ENCODE assay signal across 34 cellular contexts in genomic region chr17:48776602-48777001, GRCh38. TPM values are rescaled to one million over a fixed set of nuclear protein-coding genes. Genes with fewer than 3 reads are reported as not detected.
"Had no signal": no experiment of that assay in that cellular context is flagged by ENCODE, and none has a peak within 500 bp of the region (broad histone marks: within the 10 kb centered on the region; RNA-seq: fewer than 3 reads in every experiment).

No MANE protein-coding gene starts in this region.

- H3K9me3 Mint-ChIP-seq: activated CD4-positive, alpha-beta memory T cell treated with anti-CD3 and anti-CD28 coated beads for 36 hours; activated CD4-positive, alpha-beta T cell treated with anti-CD3 and anti-CD28 coated beads, Interleukin-2, amount 10 ng/mL, durations not matched to agents 24 days and 14 days; activated naive CD4-positive, alpha-beta T cell treated with anti-CD3 and anti-CD28 coated beads, Interleukin-2, amount 50 U/mL, for 24 hours; activated naive CD8-positive, alpha-beta T cell treated with anti-CD3 and anti-CD28 coated beads for 36 hours; activated naive CD8-positive, alpha-beta T cell treated with anti-CD3 and anti-CD28 coated beads, Interleukin-2, amount 50 U/mL, for 24 hours; activated T-cell treated with anti-CD3 and anti-CD28 coated beads, Interleukin-2, amount 50 U/mL, for 24 hours; activated T-cell treated with anti-CD3 and anti-CD28 coated beads, Interleukin-2, amount 50 U/mL, for 72 hours; effector memory CD8-positive, alpha-beta T cell had no signal

- H3K4me1 Mint-ChIP-seq: activated CD4-positive, alpha-beta T cell treated with anti-CD3 and anti-CD28 coated beads for 36 hours; activated CD4-positive, alpha-beta T cell treated with anti-CD3 and anti-CD28 coated beads, Interleukin-2, amount 10 ng/mL, durations not matched to agents 24 days and 14 days; activated naive CD4-positive, alpha-beta T cell treated with anti-CD3 and anti-CD28 coated beads, Interleukin-2, amount 50 U/mL, for 24 hours; activated naive CD8-positive, alpha-beta T cell treated with anti-CD3 and anti-CD28 coated beads for 36 hours; activated naive CD8-positive, alpha-beta T cell treated with anti-CD3 and anti-CD28 coated beads, Interleukin-2, amount 50 U/mL, for 24 hours had no signal

- FAIRE-seq: colon, frontal cortex had no signal

- H3K27ac ChIP-seq: adrenal gland, body of pancreas, epithelial cell of prostate, esophagus squamous epithelium, heart left ventricle had no signal

- DNase-seq: activated CD4-positive, alpha-beta memory T cell treated with anti-CD3 and anti-CD28 coated beads for 36 hours; activated CD4-positive, alpha-beta T cell treated with anti-CD3 and anti-CD28 coated beads for 36 hours; activated CD4-positive, alpha-beta T cell treated with anti-CD3 and anti-CD28 coated beads, Interleukin-2, amount 10 ng/mL, durations not matched to agents 24 days and 14 days; activated CD4-positive, CD25-positive, alpha-beta regulatory T cell; activated CD4-positive, CD25-positive, alpha-beta regulatory T cell treated with anti-CD3 and anti-CD28 coated beads, Interleukin-2, amount 50 U/mL, for 72 hours; activated CD8-positive, alpha-beta memory T cell treated with anti-CD3 and anti-CD28 coated beads, Interleukin-2, amount 50 U/mL, for 48 hours; activated gamma-delta T cell; activated naive CD4-positive, alpha-beta T cell treated with Interleukin-2 at 50 U/mL for 16 hours; activated naive CD8-positive, alpha-beta T cell treated with anti-CD3 and anti-CD28 coated beads for 36 hours; activated naive CD8-positive, alpha-beta T cell treated with anti-CD3 and anti-CD28 coated beads, Interleukin-2, amount 50 U/mL, for 24 hours; activated T-cell treated with anti-CD3 and anti-CD28 coated beads for 4 hours; activated T-cell treated with anti-CD3 and anti-CD28 coated beads, Interleukin-2, amount 50 U/mL, for 24 hours; activated T-cell treated with anti-CD3 and anti-CD28 coated beads, Interleukin-2, amount 50 U/mL, for 72 hours; adrenal gland; amygdala; body of pancreas; caudate nucleus; cortex of kidney; dermis blood vessel endothelial cell; effector CD4-positive, alpha-beta T cell; effector memory CD8-positive, alpha-beta T cell; esophagus squamous epithelium; glutamatergic neuron; heart left ventricle; T-helper 2 cell had no signal

- H3K4me1 ChIP-seq: adrenal gland, body of pancreas, esophagus squamous epithelium, heart left ventricle had no signal

- H3K36me3 ChIP-seq: adrenal gland, esophagus squamous epithelium, heart left ventricle had no signal

- ATAC-seq: activated CD4-positive, alpha-beta T cell treated with anti-CD3 and anti-CD28 coated beads for 36 hours; activated naive CD8-positive, alpha-beta T cell treated with anti-CD3 and anti-CD28 coated beads, Interleukin-2, amount 50 U/mL, for 24 hours; activated T-cell treated with anti-CD3 and anti-CD28 coated beads, Interleukin-2, amount 50 U/mL, for 72 hours; body of pancreas; effector memory CD8-positive, alpha-beta T cell; heart left ventricle had no signal

- H3K36me3 Mint-ChIP-seq: activated CD4-positive, alpha-beta memory T cell treated with anti-CD3 and anti-CD28 coated beads for 36 hours; activated naive CD8-positive, alpha-beta T cell treated with anti-CD3 and anti-CD28 coated beads for 36 hours had no signal

- H3K4me3 Mint-ChIP-seq: activated CD4-positive, alpha-beta memory T cell treated with anti-CD3 and anti-CD28 coated beads for 36 hours; activated CD4-positive, alpha-beta T cell treated with anti-CD3 and anti-CD28 coated beads for 36 hours; activated CD4-positive, alpha-beta T cell treated with anti-CD3 and anti-CD28 coated beads, Interleukin-2, amount 10 ng/mL, durations not matched to agents 24 days and 14 days; activated naive CD4-positive, alpha-beta T cell treated with anti-CD3 and anti-CD28 coated beads, Interleukin-2, amount 50 U/mL, for 24 hours; activated naive CD8-positive, alpha-beta T cell treated with anti-CD3 and anti-CD28 coated beads for 36 hours; activated naive CD8-positive, alpha-beta T cell treated with anti-CD3 and anti-CD28 coated beads, Interleukin-2, amount 50 U/mL, for 24 hours; activated T-cell treated with anti-CD3 and anti-CD28 coated beads, Interleukin-2, amount 50 U/mL, for 24 hours; activated T-cell treated with anti-CD3 and anti-CD28 coated beads, Interleukin-2, amount 50 U/mL, for 72 hours; effector memory CD8-positive, alpha-beta T cell had no signal

- H3K27ac Mint-ChIP-seq: activated CD4-positive, alpha-beta memory T cell treated with anti-CD3 and anti-CD28 coated beads for 36 hours; activated CD4-positive, alpha-beta T cell treated with anti-CD3 and anti-CD28 coated beads for 36 hours; activated CD4-positive, alpha-beta T cell treated with anti-CD3 and anti-CD28 coated beads, Interleukin-2, amount 10 ng/mL, durations not matched to agents 24 days and 14 days; activated naive CD4-positive, alpha-beta T cell treated with anti-CD3 and anti-CD28 coated beads, Interleukin-2, amount 50 U/mL, for 24 hours; activated naive CD8-positive, alpha-beta T cell treated with anti-CD3 and anti-CD28 coated beads for 36 hours; activated naive CD8-positive, alpha-beta T cell treated with anti-CD3 and anti-CD28 coated beads, Interleukin-2, amount 50 U/mL, for 24 hours; activated T-cell treated with anti-CD3 and anti-CD28 coated beads, Interleukin-2, amount 50 U/mL, for 24 hours; activated T-cell treated with anti-CD3 and anti-CD28 coated beads, Interleukin-2, amount 50 U/mL, for 72 hours; effector memory CD8-positive, alpha-beta T cell had no signal

- H3K4me3 ChIP-seq: adrenal gland, body of pancreas, esophagus squamous epithelium, heart left ventricle had no signal

- H3K27me3 ChIP-seq: body of pancreas had no signal

- H3K9me3 ChIP-seq: adrenal gland, body of pancreas, esophagus squamous epithelium had no signal

RNA-seq across cellular contexts. Expression of gene TTLL6, which starts 40.4 kb away (rescaled TPM):
- total RNA-seq: activated CD4-positive, alpha-beta memory T cell treated with anti-CD3 and anti-CD28 coated beads for 36 hours; activated CD4-positive, alpha-beta T cell treated with anti-CD3 and anti-CD28 coated beads for 36 hours; activated CD4-positive, alpha-beta T cell treated with anti-CD3 and anti-CD28 coated beads, Interleukin-2, amount 10 ng/mL, durations not matched to agents 24 days and 14 days; activated naive CD8-positive, alpha-beta T cell treated with anti-CD3 and anti-CD28 coated beads for 36 hours; activated T-cell treated with anti-CD3 and anti-CD28 coated beads, Interleukin-2, amount 50 U/mL, for 72 hours; chondrocyte; dermis blood vessel endothelial cell; frontal cortex; T-helper 1 cell treated with Interleukin-12 subunit alpha and Interleukin-12 subunit beta and Interleukin-4 antibody, amounts not matched to agents 30 ng/mL and 1 ng/mL, for 36 hours had no signal
- polyA plus RNA-seq: fibroblast of lung had no signal

RNA-seq across cellular contexts. Expression of gene HOXB13, which starts 48.1 kb away (rescaled TPM):
- total RNA-seq: activated CD4-positive, alpha-beta memory T cell treated with anti-CD3 and anti-CD28 coated beads for 36 hours; activated CD4-positive, alpha-beta T cell treated with anti-CD3 and anti-CD28 coated beads for 36 hours; activated CD4-positive, alpha-beta T cell treated with anti-CD3 and anti-CD28 coated beads, Interleukin-2, amount 10 ng/mL, durations not matched to agents 24 days and 14 days; activated naive CD8-positive, alpha-beta T cell treated with anti-CD3 and anti-CD28 coated beads for 36 hours; activated T-cell treated with anti-CD3 and anti-CD28 coated beads, Interleukin-2, amount 50 U/mL, for 72 hours; aorta; body of pancreas; chondrocyte; dermis blood vessel endothelial cell; esophagus squamous epithelium; fibroblast of lung; frontal cortex; heart left ventricle; T-helper 1 cell treated with Interleukin-12 subunit alpha and Interleukin-12 subunit beta and Interleukin-4 antibody, amounts not matched to agents 30 ng/mL and 1 ng/mL, for 36 hours had no signal
- polyA plus RNA-seq: adrenal gland, fibroblast of lung, heart left ventricle had no signal

RNA-seq across cellular contexts. Expression of gene PRAC2, which starts 53.6 kb away (rescaled TPM):
- total RNA-seq: activated CD4-positive, alpha-beta memory T cell treated with anti-CD3 and anti-CD28 coated beads for 36 hours; activated CD4-positive, alpha-beta T cell treated with anti-CD3 and anti-CD28 coated beads for 36 hours; activated CD4-positive, alpha-beta T cell treated with anti-CD3 and anti-CD28 coated beads, Interleukin-2, amount 10 ng/mL, durations not matched to agents 24 days and 14 days; activated naive CD8-positive, alpha-beta T cell treated with anti-CD3 and anti-CD28 coated beads for 36 hours; activated T-cell treated with anti-CD3 and anti-CD28 coated beads, Interleukin-2, amount 50 U/mL, for 72 hours; adrenal gland; aorta; body of pancreas; chondrocyte; dermis blood vessel endothelial cell; esophagus squamous epithelium; fibroblast of lung; fibroblast of villous mesenchyme; frontal cortex; heart left ventricle; T-helper 1 cell treated with Interleukin-12 subunit alpha and Interleukin-12 subunit beta and Interleukin-4 antibody, amounts not matched to agents 30 ng/mL and 1 ng/mL, for 36 hours had no signal
- polyA plus RNA-seq: adrenal gland, aorta, fibroblast of lung, heart left ventricle had no signal

RNA-seq across cellular contexts. Expression of gene PRAC1, which starts 54.3 kb away (rescaled TPM):
- total RNA-seq: activated CD4-positive, alpha-beta memory T cell treated with anti-CD3 and anti-CD28 coated beads for 36 hours; activated CD4-positive, alpha-beta T cell treated with anti-CD3 and anti-CD28 coated beads for 36 hours; activated CD4-positive, alpha-beta T cell treated with anti-CD3 and anti-CD28 coated beads, Interleukin-2, amount 10 ng/mL, durations not matched to agents 24 days and 14 days; activated naive CD8-positive, alpha-beta T cell treated with anti-CD3 and anti-CD28 coated beads for 36 hours; activated T-cell treated with anti-CD3 and anti-CD28 coated beads, Interleukin-2, amount 50 U/mL, for 72 hours; adrenal gland; aorta; body of pancreas; chondrocyte; dermis blood vessel endothelial cell; esophagus squamous epithelium; fibroblast of lung; fibroblast of villous mesenchyme; frontal cortex; heart left ventricle; T-helper 1 cell treated with Interleukin-12 subunit alpha and Interleukin-12 subunit beta and Interleukin-4 antibody, amounts not matched to agents 30 ng/mL and 1 ng/mL, for 36 hours had no signal
- polyA plus RNA-seq: fibroblast of lung, heart left ventricle had no signal
